Comparison of ENCODE assay signal across 8 cellular contexts in the genomic region with DNA sequence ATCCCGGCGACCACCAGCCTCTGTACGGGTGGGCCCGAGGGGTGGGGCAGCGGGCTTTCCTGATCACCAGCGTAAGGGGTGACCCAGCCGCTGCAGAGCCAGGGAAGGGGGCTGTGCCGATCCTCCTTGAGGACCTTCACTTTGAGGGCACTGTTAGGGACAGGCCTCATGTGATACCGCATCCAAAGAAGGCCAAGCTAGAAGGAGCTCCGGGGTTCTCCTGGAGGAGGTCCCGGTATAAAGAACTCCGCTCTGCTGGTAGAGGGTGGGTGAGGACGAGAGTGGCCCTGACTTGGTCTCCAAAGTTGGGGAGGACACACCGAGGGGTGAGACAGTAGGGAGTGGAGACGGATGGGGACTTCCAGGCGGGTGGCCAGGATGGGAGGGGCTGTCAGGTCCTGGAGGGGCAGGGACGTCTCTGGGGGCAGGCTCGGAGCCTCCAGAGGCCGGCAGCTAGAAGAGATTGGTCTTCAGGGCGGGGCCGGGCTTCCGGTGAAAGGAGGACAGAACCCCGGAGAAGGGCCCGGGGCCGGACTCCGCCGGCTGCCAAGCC. TPM values are rescaled to one million over a fixed set of nuclear protein-coding genes. Genes with fewer than 3 reads are reported as not detected.
A peak's percentile ranks its signal among the peaks of the same experiment; 100 is the strongest.
DNase-seq lines count a peak whose midpoint lies in the region; ATAC-seq, FAIRE-seq and TF ChIP-seq lines count a peak whose summit lies in the region.

No MANE protein-coding gene starts in this region.

- H3K4me1 Mint-ChIP-seq in activated CD4-positive, alpha-beta T cell treated with anti-CD3 and anti-CD28 coated beads, Interleukin-2, amount 10 ng/mL, durations not matched to agents 7 days and 5 days = peaks cover 20% of the 10 kb centered on the region
- H3K4me1 Mint-ChIP-seq in naive thymus-derived CD8-positive, alpha-beta T cell = peaks cover 28 to 44% (median 34%) of the 10 kb centered on the region in 4 donors

- H3K79me2 ChIP-seq in endothelial cell of umbilical vein (ENCODE audit: control insufficient read depth, insufficient read depth, low read length) = no peaks in the 10 kb centered on the region

- no peak overlapping the region for H3K27ac ChIP-seq in endothelial cell of umbilical vein (ENCODE audit: insufficient read depth, low read depth, low read length)

- no peak overlapping the region for H3K4me3 ChIP-seq in NT2/D1 (ENCODE audit: insufficient read length, low read depth)
- peak overlapping the region in 1 of 3 experiments; percentile 30 for H3K4me3 ChIP-seq in endothelial cell of umbilical vein (replicated peaks in 1 of 3; ENCODE audit: insufficient read depth in 1 of 3, low read depth in 1 of 3, low read length in 3 of 3)

- peak overlapping the region; percentile 42 for H3K9ac ChIP-seq in NT2/D1 (ENCODE audit: insufficient read length, low read depth)
- peak overlapping the region; percentile 22 for H3K9ac ChIP-seq in endothelial cell of umbilical vein (replicated peaks; ENCODE audit: extremely low read depth, insufficient read depth, low read length)

- H3K4me1 ChIP-seq in NT2/D1 (ENCODE audit: insufficient read depth, insufficient read length) = peaks cover 12% of the 10 kb centered on the region
- H3K4me1 ChIP-seq in endothelial cell of umbilical vein (ENCODE audit: control insufficient read depth, extremely low read depth, insufficient read depth, low read length) = peaks cover 12% of the 10 kb centered on the region

- no peak for DNase-seq in activated CD4-positive, alpha-beta T cell treated with anti-CD3 and anti-CD28 coated beads, Interleukin-2, amount 10 ng/mL, durations not matched to agents 7 days and 5 days
- no peak for DNase-seq in activated CD4-positive, alpha-beta T cell treated with anti-CD3 and anti-CD28 coated beads for 1 hour
- DNase-seq in NT2/D1 (ENCODE audit: low read depth, low spot score) = no peak
- no peak for DNase-seq in endothelial cell of umbilical vein (ENCODE audit: low read depth, low spot score)
- DNase-seq in naive thymus-derived CD8-positive, alpha-beta T cell = no peak
- DNase-seq in germinal center (ENCODE audit: low spot score) = no peak

- dilution Hi-C loops in endothelial cell of umbilical vein (cut with MboI; ENCODE audit: extremely low pct_ligation_motif_present, low sequenced_read_pairs) = no loop called here

- peaks cover under 1% of the 10 kb centered on the region for H3K27me3 ChIP-seq in NT2/D1 (ENCODE audit: insufficient read depth, insufficient read length)
- H3K27me3 ChIP-seq in endothelial cell of umbilical vein (ENCODE audit: control insufficient read depth in 2 of 2, insufficient read depth in 2 of 2, low read length in 2 of 2) = peaks cover 37 to 50% of the 10 kb centered on the region in 2 experiments

- no TSS peak for BruUV-seq in endothelial cell of umbilical vein (replicated peaks; lab: Mats Ljungman, UMichigan)

- intact Hi-C loops in endothelial cell of umbilical vein (cut with micrococcal nuclease) = loop anchor here (2.0 kb wide), 1 partner anchor 191 kb away; no protein-coding TSS in a partner anchor

- no peaks in the 10 kb centered on the region for H4K20me1 ChIP-seq in endothelial cell of umbilical vein (replicated peaks; ENCODE audit: control insufficient read depth, extremely low read depth, insufficient read depth, low read length)

- TF ChIP-seq CTCF in endothelial cell of umbilical vein (IDR thresholded peaks at IDR 0.05; ENCODE audit: extremely low read depth in 1 of 2, insufficient read depth in 1 of 2, low read depth in 1 of 2, low read length in 2 of 2) = no peak

- no peaks in the 10 kb centered on the region for H3K9me3 Mint-ChIP-seq in activated CD4-positive, alpha-beta T cell treated with anti-CD3 and anti-CD28 coated beads, Interleukin-2, amount 10 ng/mL, durations not matched to agents 7 days and 5 days
- peaks cover 0 to 7% (median 0%) of the 10 kb centered on the region in 9 donors for H3K9me3 Mint-ChIP-seq in naive thymus-derived CD8-positive, alpha-beta T cell

- TF ChIP-seq POLR2A in endothelial cell of umbilical vein (IDR thresholded peaks at IDR 0.05; ENCODE audit: low read depth, low read length) = peak; percentile 71

- peak overlapping the region; percentile 26 for H3K4me3 Mint-ChIP-seq in activated CD4-positive, alpha-beta T cell treated with anti-CD3 and anti-CD28 coated beads, Interleukin-2, amount 10 ng/mL, durations not matched to agents 7 days and 5 days
- peak overlapping the region in 9 of 10 donors; percentile 28 to 82 (median 68) for H3K4me3 Mint-ChIP-seq in naive thymus-derived CD8-positive, alpha-beta T cell

- no peaks in the 10 kb centered on the region for H3K9me1 ChIP-seq in endothelial cell of umbilical vein (replicated peaks; ENCODE audit: control insufficient read depth, extremely low read depth, insufficient read depth, low read length)

- FAIRE-seq in endothelial cell of umbilical vein (lab: Jason Lieb, UNC) = peak; percentile 8

- peaks cover 41% of the 10 kb centered on the region for H3K27me3 Mint-ChIP-seq in activated CD4-positive, alpha-beta T cell treated with anti-CD3 and anti-CD28 coated beads, Interleukin-2, amount 10 ng/mL, durations not matched to agents 7 days and 5 days
- H3K27me3 Mint-ChIP-seq in naive thymus-derived CD8-positive, alpha-beta T cell = peaks cover 25 to 47% (median 33%) of the 10 kb centered on the region in 5 donors

- H3K36me3 Mint-ChIP-seq in activated CD4-positive, alpha-beta T cell treated with anti-CD3 and anti-CD28 coated beads, Interleukin-2, amount 10 ng/mL, durations not matched to agents 7 days and 5 days (ENCODE audit: low read depth) = peaks cover 21% of the 10 kb centered on the region
- H3K36me3 Mint-ChIP-seq in naive thymus-derived CD8-positive, alpha-beta T cell = peaks cover 0 to 23% (median 1%) of the 10 kb centered on the region in 3 donors

- peak overlapping the region; percentile 44 for H3K4me2 ChIP-seq in endothelial cell of umbilical vein (ENCODE audit: insufficient read depth, low read length)

- ATAC-seq in naive thymus-derived CD8-positive, alpha-beta T cell = peak in 1 of 2 donors; percentile 24
- ATAC-seq in HG02870 (IDR thresholded peaks at IDR 0.05; ENCODE audit: unreplicated experiment) (no peak), GM18520 (IDR thresholded peaks at IDR 0.05; ENCODE audit: unreplicated experiment) (no peak)

- H3K9me3 ChIP-seq in NT2/D1 (ENCODE audit: insufficient read depth, low read length) (no peaks in the 10 kb centered on the region), endothelial cell of umbilical vein (replicated peaks; ENCODE audit: control insufficient read depth, insufficient read depth, low read length) (no peaks in the 10 kb centered on the region)

- CTCF ChIA-PET in activated CD4-positive, alpha-beta T cell treated with anti-CD3 and anti-CD28 coated beads, Interleukin-2, amount 10 ng/mL, durations not matched to agents 7 days and 5 days (lab: Charles Lee) = interaction anchor here (1.6 kb wide), 1 partner anchor 214 kb away, joined by 5 read pairs; no protein-coding TSS in a partner anchor
- CTCF ChIA-PET in endothelial cell of umbilical vein (lab: Charles Lee) = no interaction called here

- POLR2A ChIA-PET in activated CD4-positive, alpha-beta T cell treated with anti-CD3 and anti-CD28 coated beads, Interleukin-2, amount 10 ng/mL, durations not matched to agents 7 days and 5 days (lab: Charles Lee) = no interaction called here
- POLR2A ChIA-PET in endothelial cell of umbilical vein (lab: Charles Lee) = no interaction called here
- POLR2A ChIA-PET in naive thymus-derived CD8-positive, alpha-beta T cell (lab: Charles Lee) = no interaction called here

- H3K36me3 ChIP-seq in NT2/D1 (ENCODE audit: insufficient read depth, insufficient read length, low read length) = peaks cover 50% of the 10 kb centered on the region
- H3K36me3 ChIP-seq in endothelial cell of umbilical vein (ENCODE audit: control insufficient read depth in 2 of 2, extremely low read depth in 1 of 2, insufficient read depth in 2 of 2, low read length in 2 of 2) = peaks cover 6 to 25% of the 10 kb centered on the region in 2 experiments

- H3K27ac Mint-ChIP-seq in activated CD4-positive, alpha-beta T cell treated with anti-CD3 and anti-CD28 coated beads, Interleukin-2, amount 10 ng/mL, durations not matched to agents 7 days and 5 days = no peak overlapping the region
- H3K27ac Mint-ChIP-seq in naive thymus-derived CD8-positive, alpha-beta T cell = no peak overlapping the region

- no peak overlapping the region for H2AFZ ChIP-seq in endothelial cell of umbilical vein (ENCODE audit: low read depth, low read length)

RNA-seq across cellular contexts. Expression of gene PHOX2A, which starts 4.6 kb away (rescaled TPM):
- total RNA-seq in activated CD4-positive, alpha-beta T cell treated with anti-CD3 and anti-CD28 coated beads, Interleukin-2, amount 10 ng/mL, durations not matched to agents 7 days and 5 days = not detected
- total RNA-seq in endothelial cell of umbilical vein = not detected in 2 replicates
- not detected in 2 replicates for polyA plus RNA-seq in endothelial cell of umbilical vein
- not detected in 2 replicates for polyA plus RNA-seq in endothelial cell of umbilical vein (2011; cell fraction: cytosol; rRNA removed)
- not detected in 2 replicates for polyA plus RNA-seq in endothelial cell of umbilical vein (2011; cell fraction: nucleus; rRNA removed)
- not detected in 2 replicates for polyA plus RNA-seq in endothelial cell of umbilical vein (2012)
- not detected in 2 replicates for polyA minus RNA-seq in endothelial cell of umbilical vein
- not detected for polyA minus RNA-seq in endothelial cell of umbilical vein (2011; cell fraction: cytosol; rRNA and poly(A)+ RNA removed)
- polyA minus RNA-seq in endothelial cell of umbilical vein (2011; cell fraction: nucleus; rRNA and poly(A)+ RNA removed) = not detected in 2 replicates
- total RNA-seq in naive thymus-derived CD8-positive, alpha-beta T cell = not detected
- polyA plus RNA-seq in naive thymus-derived CD8-positive, alpha-beta T cell = not detected

RNA-seq across cellular contexts. Expression of gene INPPL1, which starts 14.8 kb away (rescaled TPM):
- 100 to 1,000 TPM; 112 to 122 TPM for total RNA-seq in activated CD4-positive, alpha-beta T cell treated with anti-CD3 and anti-CD28 coated beads, Interleukin-2, amount 10 ng/mL, durations not matched to agents 7 days and 5 days
- 184 and 211 TPM in 2 replicates for total RNA-seq in endothelial cell of umbilical vein
- 125 and 153 TPM in 2 replicates for polyA plus RNA-seq in endothelial cell of umbilical vein
- polyA plus RNA-seq in endothelial cell of umbilical vein (2011; cell fraction: cytosol; rRNA removed) = 52.7 and 60.3 TPM in 2 replicates
- 839 and 1,020 TPM in 2 replicates for polyA plus RNA-seq in endothelial cell of umbilical vein (2011; cell fraction: nucleus; rRNA removed)
- polyA plus RNA-seq in endothelial cell of umbilical vein (2012) = 89.2 and 105 TPM in 2 replicates
- polyA minus RNA-seq in endothelial cell of umbilical vein = 157 and 171 TPM in 2 replicates
- polyA minus RNA-seq in endothelial cell of umbilical vein (2011; cell fraction: cytosol; rRNA and poly(A)+ RNA removed) = 121 TPM
- polyA minus RNA-seq in endothelial cell of umbilical vein (2011; cell fraction: nucleus; rRNA and poly(A)+ RNA removed) = 213 and 246 TPM in 2 replicates
- total RNA-seq in naive thymus-derived CD8-positive, alpha-beta T cell = 100 to 1,000 TPM; 154 to 162 TPM
- 1 to 10 TPM; 6.0 to 8.6 (median 6.1) TPM for polyA plus RNA-seq in naive thymus-derived CD8-positive, alpha-beta T cell

RNA-seq across cellular contexts. Expression of gene FOLR2, which starts 22.8 kb away (rescaled TPM):
- total RNA-seq in activated CD4-positive, alpha-beta T cell treated with anti-CD3 and anti-CD28 coated beads, Interleukin-2, amount 10 ng/mL, durations not matched to agents 7 days and 5 days = not detected
- total RNA-seq in endothelial cell of umbilical vein = not detected in 2 replicates
- polyA plus RNA-seq in endothelial cell of umbilical vein = not detected in 2 replicates
- not detected in 2 replicates for polyA plus RNA-seq in endothelial cell of umbilical vein (2011; cell fraction: cytosol; rRNA removed)
- not detected in 2 replicates for polyA plus RNA-seq in endothelial cell of umbilical vein (2011; cell fraction: nucleus; rRNA removed)
- not detected in 2 replicates for polyA plus RNA-seq in endothelial cell of umbilical vein (2012)
- polyA minus RNA-seq in endothelial cell of umbilical vein = not detected in 2 replicates
- not detected for polyA minus RNA-seq in endothelial cell of umbilical vein (2011; cell fraction: cytosol; rRNA and poly(A)+ RNA removed)
- not detected in 2 replicates for polyA minus RNA-seq in endothelial cell of umbilical vein (2011; cell fraction: nucleus; rRNA and poly(A)+ RNA removed)
- 1 to 10 TPM in 1 of 2 experiments, under 1 TPM in 1; 0.31 to 1.0 TPM for total RNA-seq in naive thymus-derived CD8-positive, alpha-beta T cell
- polyA plus RNA-seq in naive thymus-derived CD8-positive, alpha-beta T cell = not detected

RNA-seq across cellular contexts. Expression of gene FOLR1, which starts 47.4 kb away (rescaled TPM):
- total RNA-seq in activated CD4-positive, alpha-beta T cell treated with anti-CD3 and anti-CD28 coated beads, Interleukin-2, amount 10 ng/mL, durations not matched to agents 7 days and 5 days = not detected
- not detected in 2 replicates for total RNA-seq in endothelial cell of umbilical vein
- polyA plus RNA-seq in endothelial cell of umbilical vein = not detected in 2 replicates
- not detected in 2 replicates for polyA plus RNA-seq in endothelial cell of umbilical vein (2011; cell fraction: cytosol; rRNA removed)
- not detected in 2 replicates for polyA plus RNA-seq in endothelial cell of umbilical vein (2011; cell fraction: nucleus; rRNA removed)
- polyA plus RNA-seq in endothelial cell of umbilical vein (2012) = not detected in 2 replicates
- not detected in 2 replicates for polyA minus RNA-seq in endothelial cell of umbilical vein
- 83.2 TPM for polyA minus RNA-seq in endothelial cell of umbilical vein (2011; cell fraction: cytosol; rRNA and poly(A)+ RNA removed)
- polyA minus RNA-seq in endothelial cell of umbilical vein (2011; cell fraction: nucleus; rRNA and poly(A)+ RNA removed) = 0.48 and 0.63 TPM in 2 replicates
- not detected for total RNA-seq in naive thymus-derived CD8-positive, alpha-beta T cell
- polyA plus RNA-seq in naive thymus-derived CD8-positive, alpha-beta T cell = not detected
